22 cellular contexts compared by ENCODE assay signal in genomic region chr1:221719278-221719597, GRCh38. TPM values are rescaled to one million over a fixed set of nuclear protein-coding genes. Genes with fewer than 3 reads are reported as not detected.
DNase-seq lines count a peak whose midpoint lies in the region; ATAC-seq and TF ChIP-seq lines count a peak whose summit lies in the region.
"Had no signal": no experiment of that assay in that cellular context is flagged by ENCODE, and none has a peak within 500 bp of the region (broad histone marks: within the 10 kb centered on the region; RNA-seq: fewer than 3 reads in every experiment).

No MANE protein-coding gene starts in this region.

- 0 out of 2 replicates have a peak overlapping the region, but pooled peaks have one; percentile 59 for H3K4me2 ChIP-seq in PC-3 (ENCODE audit: low read length)

- H3K36me3 Mint-ChIP-seq in nephron progenitor cell (ENCODE audit: low read depth) (peaks cover 18% of the 10 kb centered on the region), type B pancreatic cell (peaks cover 15% of the 10 kb centered on the region)
- H3K36me3 Mint-ChIP-seq in activated CD4-positive, alpha-beta T cell treated with anti-CD3 and anti-CD28 coated beads for 36 hours (ENCODE audit: low read depth): peaks cover 32% of the 10 kb centered on the region

- DNase-seq in PC-3 (no peak), esophagus muscularis mucosa (ENCODE audit: extremely low spot score) (no peak), nephron progenitor cell (no peak), type B pancreatic cell (ENCODE audit: extremely low spot score, unreplicated experiment) (no peak), NCI-H524 treated with DMSO at 0.1 percent for 48 hours (lab: John Stamatoyannopoulos, UW) (no peak), NCI-H524 (lab: John Stamatoyannopoulos, UW) (no peak)
- no peak for DNase-seq in activated CD4-positive, alpha-beta T cell treated with anti-CD3 and anti-CD28 coated beads for 36 hours
- DNase-seq: activated naive CD4-positive, alpha-beta T cell treated with anti-CD3 and anti-CD28 coated beads, Interleukin-2, amount 50 U/mL, for 16 hours; activated T-cell treated with anti-CD3 and anti-CD28 coated beads, Interleukin-2, amount 50 U/mL, for 48 hours; C1 segment of cervical spinal cord; foreskin melanocyte; NCI-H187 treated with DMSO at 0.1 percent for 48 hours; stimulated activated CD4-positive, alpha-beta T cell treated with anti-CD3 and anti-CD28 coated beads, Interleukin-2, amount 100 ng/mL, for 24 hours; stimulated activated naive CD4-positive, alpha-beta T cell treated with Interleukin-2 at 50 U/mL for 16 hours; T-helper 9 cell; tibial artery had no signal

- H3K27ac ChIP-seq in PC-3 (ENCODE audit: low read length) (peak overlapping the region; percentile 38; the same call in 1 of the 2 replicates), esophagus muscularis mucosa (replicated peaks in 1 of 4) (peak overlapping the region; percentile 69 to 77 (median 72))
- H3K27ac ChIP-seq: HL-60, right atrium auricular region had no signal

- peak overlapping the region; percentile 72 for H3K27ac Mint-ChIP-seq in nephron progenitor cell
- peak overlapping the region; percentile 26 for H3K27ac Mint-ChIP-seq in type B pancreatic cell
- no peak overlapping the region for H3K27ac Mint-ChIP-seq in activated CD4-positive, alpha-beta T cell treated with anti-CD3 and anti-CD28 coated beads for 36 hours

- peaks cover 18% of the 10 kb centered on the region for H3K9me3 Mint-ChIP-seq in nephron progenitor cell
- no peaks in the 10 kb centered on the region for H3K9me3 Mint-ChIP-seq in type B pancreatic cell
- peaks cover 4% of the 10 kb centered on the region for H3K9me3 Mint-ChIP-seq in activated CD4-positive, alpha-beta T cell treated with anti-CD3 and anti-CD28 coated beads for 36 hours (ENCODE audit: low read depth)

- no peaks in the 10 kb centered on the region for H3K79me2 ChIP-seq in PC-3 (ENCODE audit: low read length)

- POLR2A ChIA-PET in PC-3 (lab: Charles Lee; ENCODE audit: unreplicated experiment): interaction anchor here (0.6 kb wide), 1 partner anchor 216 kb away, joined by 7 read pairs; no protein-coding TSS in a partner anchor
- POLR2A ChIA-PET in activated CD4-positive, alpha-beta T cell treated with anti-CD3 and anti-CD28 coated beads for 36 hours (lab: Charles Lee): interaction anchor here (0.9 kb wide), 1 partner anchor 30 kb away, joined by 4 read pairs; no protein-coding TSS in a partner anchor

- H3K4me1 Mint-ChIP-seq in nephron progenitor cell: peaks cover 55% of the 10 kb centered on the region
- H3K4me1 Mint-ChIP-seq in type B pancreatic cell (ENCODE audit: unreplicated experiment): peaks cover 60% of the 10 kb centered on the region
- H3K4me1 Mint-ChIP-seq in activated CD4-positive, alpha-beta T cell treated with anti-CD3 and anti-CD28 coated beads for 36 hours: peaks cover 41% of the 10 kb centered on the region

- H3K4me3 ChIP-seq in PC-3 (ENCODE audit: low read length) (no peak overlapping the region), esophagus muscularis mucosa (no peak overlapping the region)
- H3K4me3 ChIP-seq: coronary artery, HAP-1, right atrium auricular region, tibial artery had no signal

- TF ChIP-seq CTCF in PC-3 (conservative IDR thresholded peaks at IDR 0.05; ENCODE audit: low read depth, low read length): no peak
- TF ChIP-seq CTCF in esophagus muscularis mucosa (IDR thresholded peaks at IDR 0.05): no peak
- no peak for TF ChIP-seq CTCF in nephron progenitor cell (IDR thresholded peaks at IDR 0.05)
- TF ChIP-seq CTCF in type B pancreatic cell (conservative IDR thresholded peaks at IDR 0.05): no peak

- H3K4me3 Mint-ChIP-seq in nephron progenitor cell: no peak overlapping the region
- peak overlapping the region; percentile 16 for H3K4me3 Mint-ChIP-seq in type B pancreatic cell
- no peak overlapping the region for H3K4me3 Mint-ChIP-seq in activated CD4-positive, alpha-beta T cell treated with anti-CD3 and anti-CD28 coated beads for 36 hours
- H3K4me3 Mint-ChIP-seq: IgD-negative memory B cell had no signal

- H3K9me2 ChIP-seq in PC-3 (replicated peaks; ENCODE audit: low read length): no peaks in the 10 kb centered on the region

- CTCF ChIA-PET in PC-3 (lab: Charles Lee): no interaction called here
- CTCF ChIA-PET in activated CD4-positive, alpha-beta T cell treated with anti-CD3 and anti-CD28 coated beads for 36 hours (lab: Charles Lee): interaction anchor here (0.6 kb wide), 1 partner anchor 150 kb away, joined by 3 read pairs; no protein-coding TSS in a partner anchor

- H3K27me3 Mint-ChIP-seq in nephron progenitor cell (ENCODE audit: low read depth, poor library complexity): no peaks in the 10 kb centered on the region
- no peaks in the 10 kb centered on the region for H3K27me3 Mint-ChIP-seq in type B pancreatic cell
- no peaks in the 10 kb centered on the region for H3K27me3 Mint-ChIP-seq in activated CD4-positive, alpha-beta T cell treated with anti-CD3 and anti-CD28 coated beads for 36 hours
- H3K27me3 Mint-ChIP-seq: IgD-negative memory B cell had no signal

- no peak for TF ChIP-seq POLR2A in esophagus muscularis mucosa (IDR thresholded peaks at IDR 0.05; ENCODE audit: low read depth)

- BruUV-seq in PC-3 (replicated peaks; lab: Mats Ljungman, UMichigan): no TSS peak

- no peak overlapping the region for H2AFZ ChIP-seq in PC-3 (ENCODE audit: low read length)

- H4K20me1 ChIP-seq in PC-3 (ENCODE audit: low read length): no peaks in the 10 kb centered on the region

- intact Hi-C loops in PC-3 (cut with micrococcal nuclease) (loop anchor here (2.0 to 10.0 kb wide), 3 partner anchors 22 to 916 kb away; no protein-coding TSS in a partner anchor), esophagus muscularis mucosa (cut with DNase I) (no loop called here)
- intact Hi-C loops in activated CD4-positive, alpha-beta T cell treated with anti-CD3 and anti-CD28 coated beads for 36 hours (cut with DNase I, micrococcal nuclease): no loop called here

- no peaks in the 10 kb centered on the region for H3F3A ChIP-seq in PC-3 (ENCODE audit: low read length, unreplicated experiment)

- H3K36me3 ChIP-seq in PC-3 (ENCODE audit: low read depth, low read length) (peaks cover 8% of the 10 kb centered on the region), esophagus muscularis mucosa (no peaks in the 10 kb centered on the region)
- H3K36me3 ChIP-seq: HAP-1, right atrium auricular region, tibial artery had no signal

- no peak for ATAC-seq in PC-3
- no peak for ATAC-seq in activated CD4-positive, alpha-beta T cell treated with anti-CD3 and anti-CD28 coated beads for 36 hours
- ATAC-seq: activated CD4-positive, CD25-positive, alpha-beta regulatory T cell treated with anti-CD3 and anti-CD28 coated beads, Interleukin-2, amount 50 U/mL, for 24 hours had no signal

- H3K9me3 ChIP-seq in PC-3 (ENCODE audit: low read length) (no peaks in the 10 kb centered on the region; the same call in 1 of the 2 replicates), esophagus muscularis mucosa (peaks cover 0 to 6% (median 0%) of the 10 kb centered on the region in 4 donors)
- H3K9me3 ChIP-seq: HAP-1, tibial artery had no signal

- whole genome bisulfite sequencing in esophagus muscularis mucosa: 93% methylated on average over 1 of the region's 1 CpG

- no peak overlapping the region for H3K9ac ChIP-seq in PC-3 (ENCODE audit: low read length)

- H3K27me3 ChIP-seq in PC-3 (ENCODE audit: low read length): no peaks in the 10 kb centered on the region
- H3K27me3 ChIP-seq in esophagus muscularis mucosa: no peaks in the 10 kb centered on the region
- H3K27me3 ChIP-seq: right atrium auricular region, tibial artery had no signal

- TF ChIP-seq EP300 in esophagus muscularis mucosa (IDR thresholded peaks at IDR 0.05): no peak

- H3K4me1 ChIP-seq in PC-3 (ENCODE audit: insufficient read depth, low read length) (peaks cover 32% of the 10 kb centered on the region), esophagus muscularis mucosa (peaks cover 29 to 88% (median 73%) of the 10 kb centered on the region in 4 donors)

RNA-seq across cellular contexts. Expression of gene DUSP10, which starts 22.7 kb away (rescaled TPM):
- total RNA-seq in PC-3 (2014; rRNA removed) (5.1 and 6.2 TPM in 2 replicates), esophagus muscularis mucosa (10 to 100 TPM in 2 of 4 donors, 1 to 10 TPM in 2; 5.5 to 13.1 (median 8.6) TPM), type B pancreatic cell (ENCODE audit: low replicate concordance) (19.6 and 29.4 TPM in 2 replicates)
- total RNA-seq in activated CD4-positive, alpha-beta T cell treated with anti-CD3 and anti-CD28 coated beads for 36 hours: 1 to 10 TPM; 7.3 to 9.2 TPM
